Comparison of ENCODE assay signal across 13 cellular contexts in genomic region chr7:985915-986741, GRCh38. TPM values are rescaled to one million over a fixed set of nuclear protein-coding genes. Genes with fewer than 3 reads are reported as not detected.
DNase-seq lines count a peak whose midpoint lies in the region; ATAC-seq and TF ChIP-seq lines count a peak whose summit lies in the region.
"Had no signal": no experiment of that assay in that cellular context is flagged by ENCODE, and none has a peak within 500 bp of the region (broad histone marks: within the 10 kb centered on the region; RNA-seq: fewer than 3 reads in every experiment).

No MANE protein-coding gene starts in this region.

- H3K79me2 ChIP-seq in hepatocyte = peaks cover 8% of the 10 kb centered on the region

- H3K4me2 ChIP-seq in hepatocyte = no peak overlapping the region

- in situ Hi-C loops in brain microvascular endothelial cell (cut with HindIII; ENCODE audit: low pct_ligation_motif_present, low sequenced_read_pairs) = no loop called here

- H3K4me3 ChIP-seq in brain microvascular endothelial cell (ENCODE audit: low read depth, low read length) (no peak overlapping the region), mucosa of descending colon (no peak overlapping the region), hepatocyte (no peak overlapping the region)
- H3K4me3 ChIP-seq: GM12878, transverse colon had no signal

- H3K4me1 ChIP-seq in mucosa of descending colon (ENCODE audit: low read depth) = peaks cover 8% of the 10 kb centered on the region
- peaks cover 34% of the 10 kb centered on the region for H3K4me1 ChIP-seq in hepatocyte (ENCODE audit: insufficient read depth)

- H3K27me3 ChIP-seq in brain microvascular endothelial cell (replicated peaks) = no peaks in the 10 kb centered on the region
- H3K27me3 ChIP-seq in hepatocyte = no peaks in the 10 kb centered on the region

- peak; percentile 6 for ATAC-seq in mucosa of descending colon
- ATAC-seq: GM12878 had no signal

- WGBS in hepatocyte (ENCODE audit: low lambda C conversion rate, missing lambda C conversion rate) = 76% methylated on average over 38 of the region's 41 CpGs

- H3K9me3 ChIP-seq in mucosa of descending colon (no peaks in the 10 kb centered on the region), hepatocyte (ENCODE audit: low read depth) (no peaks in the 10 kb centered on the region)
- H3K9me3 ChIP-seq: transverse colon had no signal

- TF ChIP-seq CTCF in brain microvascular endothelial cell (IDR thresholded peaks at IDR 0.05; ENCODE audit: low read depth, low read length, missing control alignments) = no peak
- TF ChIP-seq CTCF in mucosa of descending colon (IDR thresholded peaks at IDR 0.05) = no peak
- TF ChIP-seq CTCF in hepatocyte (IDR thresholded peaks at IDR 0.05; ENCODE audit: poor library complexity) = no peak

- H3K27ac ChIP-seq in brain microvascular endothelial cell (no peak overlapping the region), hepatocyte (no peak overlapping the region)
- H3K27ac ChIP-seq: transverse colon had no signal

- no peaks in the 10 kb centered on the region for H4K20me1 ChIP-seq in hepatocyte (ENCODE audit: insufficient read depth, poor library complexity, severe bottlenecking)

- no peak overlapping the region for H2AFZ ChIP-seq in hepatocyte

- intact Hi-C loops in mucosa of descending colon (cut with DNase I, micrococcal nuclease) = no loop called here

- DNase-seq in COLO668 (lab: John Stamatoyannopoulos, UW; ENCODE audit: unreplicated experiment) (peak; percentile 52), M059J (ENCODE audit: low read depth) (peak; percentile 73), brain microvascular endothelial cell (peak; percentile 36), mucosa of descending colon (no peak), hepatocyte (ENCODE audit: low spot score) (no peak), NCI-H1092 treated with DMSO at 0.1 percent for 48 hours (lab: John Stamatoyannopoulos, UW) (no peak), NCI-H2227 (lab: John Stamatoyannopoulos, UW; ENCODE audit: unreplicated experiment) (no peak), NCI-H82 (lab: John Stamatoyannopoulos, UW) (no peak)
- DNase-seq: CD8-positive, alpha-beta memory T cell; NCI-H1436; retina; transverse colon had no signal

- H3K9me2 ChIP-seq in hepatocyte (replicated peaks; ENCODE audit: insufficient read depth) = no peaks in the 10 kb centered on the region

- H3K36me3 ChIP-seq in brain microvascular endothelial cell (replicated peaks) = no peaks in the 10 kb centered on the region
- H3K36me3 ChIP-seq in mucosa of descending colon (ENCODE audit: low read depth) = no peaks in the 10 kb centered on the region
- no peaks in the 10 kb centered on the region for H3K36me3 ChIP-seq in hepatocyte (replicated peaks; ENCODE audit: insufficient read depth, low read depth)
- H3K36me3 ChIP-seq: transverse colon had no signal

RNA-seq across cellular contexts. Expression of gene CYP2W1, which starts 3.1 kb away (rescaled TPM):
- not detected in 2 replicates for total RNA-seq in M059J (2014; rRNA removed; shearing (Covaris generic))
- total RNA-seq in mucosa of descending colon = 1 to 10 TPM in 2 of 3 donors, under 1 TPM in 1; 0.47 to 2.3 (median 2.1) TPM
- total RNA-seq in hepatocyte = 20.3 and 31.1 TPM in 2 replicates
- 72.3 and 112 TPM in 2 replicates for polyA plus RNA-seq in hepatocyte
- total RNA-seq: CD8-positive, alpha-beta memory T cell; GM12878 had no signal
- polyA plus RNA-seq: CD8-positive, alpha-beta memory T cell; GM12878 had no signal

RNA-seq across cellular contexts. Expression of gene COX19, which starts 10.8 kb away (rescaled TPM):
- total RNA-seq in M059J (2014; rRNA removed; shearing (Covaris generic)) = 7.7 and 10.2 TPM in 2 replicates
- total RNA-seq in mucosa of descending colon = 10 to 100 TPM; 14.9 to 20.9 (median 15.8) TPM
- 9.9 and 11.6 TPM in 2 replicates for total RNA-seq in hepatocyte
- 18.9 and 21.2 TPM in 2 replicates for polyA plus RNA-seq in hepatocyte

RNA-seq across cellular contexts. Expression of gene ADAP1, which starts 31.6 kb away (rescaled TPM):
- 0.37 and 0.84 TPM in 2 replicates for total RNA-seq in M059J (2014; rRNA removed; shearing (Covaris generic))
- 100 to 1,000 TPM in 1 of 3 donors, 10 to 100 TPM in 2; 80.7 to 153 (median 98.8) TPM for total RNA-seq in mucosa of descending colon
- total RNA-seq in hepatocyte = 25.8 and 35.7 TPM in 2 replicates
- polyA plus RNA-seq in hepatocyte = 16.3 and 25.6 TPM in 2 replicates

RNA-seq across cellular contexts. Expression of gene GPR146, which starts 58.2 kb away (rescaled TPM):
- 1.8 and 4.9 TPM in 2 replicates for total RNA-seq in M059J (2014; rRNA removed; shearing (Covaris generic))
- 10 to 100 TPM in 1 of 3 donors, 1 to 10 TPM in 2; 3.5 to 13.0 (median 5.7) TPM for total RNA-seq in mucosa of descending colon
- total RNA-seq in hepatocyte = 5.2 and 6.5 TPM in 2 replicates
- 2.1 and 2.6 TPM in 2 replicates for polyA plus RNA-seq in hepatocyte

Comparison
In these comparisons a context has a peak if more than half of its experiments do, and no peak if none do; other contexts are left out.
1. DNase-seq: peak in COLO668 (single experiment), M059J (single experiment) and brain microvascular endothelial cell (single experiment); none in mucosa of descending colon (0 of 3), hepatocyte (single experiment), NCI-H1092 treated with DMSO at 0.1 percent for 48 hours (single experiment), NCI-H2227 (single experiment) and NCI-H82 (single experiment).
2. RNA of gene ADAP1, which starts 31.6 kb away (total RNA-seq): 80.7 to 153 TPM in mucosa of descending colon and 25.8 to 35.7 TPM in hepatocyte; 0.37 to 0.84 TPM in M059J; every median in the first group is over 10 times any median in the second.